Comparison of ENCODE assay signal across 1 cellular context in genomic region chr19:39030854-39031367, GRCh38.
TF ChIP-seq lines count a peak whose summit lies in the region.

No MANE protein-coding gene starts in this region.

TF ChIP-seq in GM12878, 131 proteins besides CTCF, POLR2A, EP300 and RAD21 (continued from another document):
- no peak for TF ChIP-seq POLR2AphosphoS5 (IDR thresholded peaks at IDR 0.05; ENCODE audit: low read length)
